20 cellular contexts compared by ENCODE assay signal in genomic region chr7:115933463-115933862, GRCh38.
DNase-seq lines count a peak whose midpoint lies in the region; TF ChIP-seq lines count a peak whose summit lies in the region.
"Had no signal": no experiment of that assay in that cellular context is flagged by ENCODE, and none has a peak within 500 bp of the region (broad histone marks: within the 10 kb centered on the region; RNA-seq: fewer than 3 reads in every experiment).

No MANE protein-coding gene starts in this region.

- WGBS in adrenal gland, 4 donors: 69 to 79% (median 76%) methylated on average over 4 of the region's 4 CpGs

- no peaks in the 10 kb centered on the region for H3K9me3 ChIP-seq in SK-N-MC (ENCODE audit: low read depth, low read length)
- no peaks in the 10 kb centered on the region for H3K9me3 ChIP-seq in adrenal gland (replicated peaks in 1 of 3)
- H3K9me3 ChIP-seq: SJCRH30 had no signal

- intact Hi-C loops in adrenal gland (cut with DNase I): no loop called here

- TF ChIP-seq CTCF in AG09309 (IDR thresholded peaks at IDR 0.05; ENCODE audit: control insufficient read depth, insufficient read depth, low read depth, low read length, missing control alignments): no peak
- no peak for TF ChIP-seq CTCF in HFF-Myc (IDR thresholded peaks at IDR 0.05; ENCODE audit: low read depth, low read length, missing control alignments)
- TF ChIP-seq CTCF in brain microvascular endothelial cell (IDR thresholded peaks at IDR 0.05; ENCODE audit: low read depth, low read length, missing control alignments): no peak
- no peak for TF ChIP-seq CTCF in adrenal gland (IDR thresholded peaks at IDR 0.05)

- TF ChIP-seq POLR2A in adrenal gland (IDR thresholded peaks at IDR 0.05): no peak

- H3K9ac ChIP-seq in SK-N-MC (ENCODE audit: insufficient read length): no peak overlapping the region

- H3K27me3 ChIP-seq in brain microvascular endothelial cell (replicated peaks) (no peaks in the 10 kb centered on the region), adrenal gland (no peaks in the 10 kb centered on the region)
- H3K27me3 ChIP-seq: SJCRH30 had no signal

- H3K4me3 ChIP-seq in AG09309 (ENCODE audit: control insufficient read depth, low read depth, low read length) (no peak overlapping the region), HFF-Myc (replicated peaks; ENCODE audit: low read depth, low read length) (no peak overlapping the region), SK-N-MC (peak overlapping the region; percentile 17; the same call in 1 of the 2 replicates), brain microvascular endothelial cell (ENCODE audit: low read depth, low read length) (no peak overlapping the region), adrenal gland (no peak overlapping the region)
- H3K4me3 ChIP-seq: SJCRH30 had no signal

- no peaks in the 10 kb centered on the region for H3K4me1 ChIP-seq in adrenal gland (replicated peaks in 1 of 2)
- H3K4me1 ChIP-seq: SJCRH30 had no signal

- DNase-seq in AG09309 (ENCODE audit: low read depth) (peak; percentile 5), HFF-Myc (ENCODE audit: extremely low read depth, low read depth) (peak; percentile 29), SK-N-MC (ENCODE audit: low read depth, low spot score) (peak; percentile 82), fibroblast of gingiva (ENCODE audit: low read depth) (peak; percentile 72), brain microvascular endothelial cell (no peak), adrenal gland (no peak)
- no peak for DNase-seq in stimulated activated CD4-positive, alpha-beta T cell treated with anti-CD3 and anti-CD28 coated beads, Interleukin-4, amount 100 ng/mL, for 24 hours
- DNase-seq in activated CD4-positive, CD25-positive, alpha-beta regulatory T cell (lab: John Stamatoyannopoulos, UW): no peak
- DNase-seq: AML-193, DMS79 treated with DMSO at 0.1 percent for 48 hours, H9, Karpas-422, MM.1S, NCI-H1105, NCI-H1694, NCI-H2227 treated with DMSO at 0.1 percent for 48 hours, NCI-H510A treated with DMSO at 0.1 percent for 48 hours, PC-3, SJCRH30 had no signal

- peak overlapping the region; percentile 77 for H3K27ac ChIP-seq in SK-N-MC
- H3K27ac ChIP-seq in brain microvascular endothelial cell: no peak overlapping the region
- no peak overlapping the region for H3K27ac ChIP-seq in adrenal gland
- H3K27ac ChIP-seq: C4-2B, SJCRH30 had no signal

- in situ Hi-C loops in brain microvascular endothelial cell (cut with HindIII; ENCODE audit: low pct_ligation_motif_present, low sequenced_read_pairs): no loop called here

- H3K36me3 ChIP-seq in SK-N-MC (ENCODE audit: insufficient read depth, low read length) (no peaks in the 10 kb centered on the region), brain microvascular endothelial cell (replicated peaks) (no peaks in the 10 kb centered on the region), adrenal gland (replicated peaks in 1 of 2) (no peaks in the 10 kb centered on the region)
- H3K36me3 ChIP-seq: SJCRH30 had no signal

Comparison
In these comparisons a context has a peak if more than half of its experiments do, and no peak if none do; other contexts are left out.
1. DNase-seq: peak in AG09309 (single experiment), HFF-Myc (single experiment), SK-N-MC (single experiment) and fibroblast of gingiva (single experiment); none in brain microvascular endothelial cell (single experiment), adrenal gland (0 of 7), stimulated activated CD4-positive, alpha-beta T cell treated with anti-CD3 and anti-CD28 coated beads, Interleukin-4, amount 100 ng/mL, for 24 hours (single experiment) and activated CD4-positive, CD25-positive, alpha-beta regulatory T cell (0 of 4).